In the genomic region with DNA sequence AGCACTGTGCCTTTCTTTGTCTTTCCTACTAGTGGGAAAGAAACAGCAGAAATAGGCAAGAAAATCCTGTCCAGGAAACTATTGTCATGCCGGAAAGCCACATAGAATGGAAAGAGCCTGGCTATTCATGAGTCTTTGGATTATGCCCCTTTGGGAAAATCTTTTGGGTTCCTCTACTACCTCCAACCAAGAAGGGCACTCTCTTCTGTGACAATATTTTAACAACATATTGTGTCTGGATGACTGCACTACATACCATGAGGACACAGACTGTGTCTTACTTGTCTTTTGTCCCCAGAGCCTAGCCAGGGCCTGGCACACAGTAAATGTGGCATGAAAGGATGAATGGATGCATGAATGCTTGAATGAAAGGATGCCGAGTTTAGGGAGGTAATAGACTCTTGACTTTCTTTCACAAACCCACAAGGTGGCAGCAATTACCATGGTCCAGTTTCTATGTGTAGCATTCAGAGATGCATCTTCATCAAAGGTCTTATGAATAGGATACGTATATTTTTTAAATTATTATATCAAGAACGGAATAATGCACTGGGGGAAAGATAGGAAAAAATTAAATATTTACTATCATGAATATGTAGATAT, we compare ENCODE assay signal across 1 cellular context.
TF ChIP-seq lines count a peak whose summit lies in the region.

No MANE protein-coding gene starts in this region.

TF ChIP-seq in endothelial cell of umbilical vein, 7 proteins besides CTCF, POLR2A, EP300 and RAD21:
- TF ChIP-seq MYC (IDR thresholded peaks at IDR 0.05; ENCODE audit: low read depth, low read length) (no peak), POLR2AphosphoS5 (IDR thresholded peaks at IDR 0.05; ENCODE audit: insufficient read depth, low read depth, low read length) (no peak), GATA2 (IDR thresholded peaks at IDR 0.05; ENCODE audit: insufficient read depth, insufficient read length, low read depth, low read length) (no peak), EZH2 (IDR thresholded peaks at IDR 0.05; ENCODE audit: borderline replicate concordance, low read depth, low read length, severe bottlenecking) (no peak), FOS (IDR thresholded peaks at IDR 0.05; ENCODE audit: borderline replicate concordance, insufficient read depth, low read length) (no peak), JUN (IDR thresholded peaks at IDR 0.05; ENCODE audit: borderline replicate concordance, insufficient read depth, insufficient read length, low read depth) (no peak)
